ENCODE assay signal across 9 cellular contexts in the genomic region with DNA sequence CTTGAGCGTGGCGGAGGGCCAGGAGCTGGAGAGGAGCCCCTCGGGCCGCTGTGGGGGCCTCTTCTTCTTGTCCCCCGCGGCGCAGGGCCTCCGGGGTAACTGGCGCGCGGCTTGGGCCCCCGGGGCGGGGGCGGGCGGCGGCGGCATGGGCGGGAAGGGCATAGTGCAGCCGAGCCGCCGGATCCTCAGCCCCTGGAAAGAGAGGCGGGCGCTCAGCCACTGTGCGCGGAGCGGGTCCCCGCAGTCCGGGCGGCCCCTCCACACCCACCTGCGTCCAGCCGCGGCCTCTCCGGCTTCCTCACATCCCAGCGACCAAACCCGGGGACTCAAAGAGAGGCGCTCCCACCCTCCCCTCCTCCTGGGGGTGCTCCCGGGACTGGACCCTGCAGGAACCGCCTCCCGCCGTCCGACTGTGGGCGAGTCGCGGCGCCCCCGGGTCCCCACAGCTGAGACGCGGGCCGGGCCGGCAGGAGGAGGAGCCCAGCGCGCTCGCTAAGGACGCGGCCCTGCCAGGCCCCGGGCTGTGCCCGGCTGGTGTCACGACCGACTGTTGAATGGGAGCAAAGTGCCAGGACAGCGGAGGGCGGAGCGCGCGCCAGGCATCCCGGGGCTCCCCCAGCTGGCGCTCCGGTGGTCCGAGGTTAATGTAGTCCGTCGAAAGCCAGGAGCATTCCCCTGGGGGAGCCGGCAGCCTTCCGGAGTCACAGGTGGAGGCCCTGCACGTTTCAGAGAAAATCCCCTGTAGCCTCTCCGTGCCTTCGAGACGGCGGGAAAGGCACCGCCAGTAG. TPM values are rescaled to one million over a fixed set of nuclear protein-coding genes. Genes with fewer than 3 reads are reported as not detected.
A peak's percentile ranks its signal among the peaks of the same experiment; 100 is the strongest.
DNase-seq lines count a peak whose midpoint lies in the region; ATAC-seq and TF ChIP-seq lines count a peak whose summit lies in the region.
"Had no signal": no experiment of that assay in that cellular context is flagged by ENCODE, and none has a peak within 500 bp of the region (broad histone marks: within the 10 kb centered on the region; RNA-seq: fewer than 3 reads in every experiment).

PRR18 (minus strand) TSS at position 412 of the 788 bp plus-strand sequence; CDS start at position 162, 250 bp downstream.

- no peaks in the 10 kb centered on the region for H3K79me1 ChIP-seq in IMR-90 (ENCODE audit: low read depth in 1 of 2, low read length in 2 of 2)

- TF ChIP-seq CTCF in IMR-90 (conservative IDR thresholded peaks at IDR 0.05; ENCODE audit: low read depth, low read length), result no peak
- no peak for TF ChIP-seq CTCF in brain (conservative IDR thresholded peaks at IDR 0.05)
- TF ChIP-seq CTCF in liver (IDR thresholded peaks at IDR 0.05; ENCODE audit: low read depth, low read length, missing input control), result no peak
- no peak for TF ChIP-seq CTCF in suprapubic skin (IDR thresholded peaks at IDR 0.05)

- H3K27ac Mint-ChIP-seq in brain, result peak within 1 kb of the TSS in 1 of 5 experiments; percentile 78

- H3K4me1 ChIP-seq in IMR-90 (ENCODE audit: control insufficient read depth, insufficient read depth, low read length) (no peaks in the 10 kb centered on the region; the same call in 1 of the 2 replicates), liver (ENCODE audit: control insufficient read depth in 4 of 4, insufficient read depth in 4 of 4, low read length in 3 of 4) (peaks cover 13 to 33% (median 17%) of the 10 kb centered on the region in 4 donors), suprapubic skin (peaks cover 21% of the 10 kb centered on the region)

- no peak within 1 kb of the TSS for H2AK5ac ChIP-seq in IMR-90 (ENCODE audit: low read depth, low read length)

- intact Hi-C loops in IMR-90 (cut with micrococcal nuclease), result no loop called here

- H2BK15ac ChIP-seq in IMR-90 (ENCODE audit: low read depth, low read length), result no peak within 1 kb of the TSS

- peaks cover 81% of the 10 kb centered on the region for H3K27me3 Mint-ChIP-seq in brain

- peaks cover 23% of the 10 kb centered on the region for H3K4me1 Mint-ChIP-seq in brain

- H3K56ac ChIP-seq in IMR-90 (ENCODE audit: extremely low read depth, insufficient read depth, low read length), result no peak within 1 kb of the TSS

- H3K27me3 ChIP-seq in IMR-90 (ENCODE audit: control insufficient read depth, insufficient read depth, low read length), result peaks cover 57% of the 10 kb centered on the region
- no peaks in the 10 kb centered on the region for H3K27me3 ChIP-seq in liver (ENCODE audit: control insufficient read depth in 4 of 4, insufficient read depth in 4 of 4, low read length in 3 of 4)
- H3K27me3 ChIP-seq in suprapubic skin, result peaks cover 59% of the 10 kb centered on the region

- no peak for TF ChIP-seq EP300 in suprapubic skin (IDR thresholded peaks at IDR 0.05)

- H3K14ac ChIP-seq in IMR-90 (replicated peaks; ENCODE audit: low read depth, low read length), result no peak within 1 kb of the TSS

- no peak within 1 kb of the TSS for H3K18ac ChIP-seq in IMR-90 (ENCODE audit: low read depth, low read length)

- H2BK120ac ChIP-seq in IMR-90 (ENCODE audit: low read depth, low read length), result no peak within 1 kb of the TSS

- no peak within 1 kb of the TSS for H2BK5ac ChIP-seq in IMR-90 (ENCODE audit: low read depth, low read length, poor library complexity, severe bottlenecking)

- peak within 1 kb of the TSS; percentile 83 for H2AFZ ChIP-seq in IMR-90 (replicated peaks; ENCODE audit: low read length, poor library complexity)

- H4K5ac ChIP-seq in IMR-90 (ENCODE audit: low read depth, low read length), result no peak within 1 kb of the TSS

- TF ChIP-seq POLR2A in IMR-90 (IDR thresholded peaks at IDR 0.05; ENCODE audit: low read depth, low read length) (no peak), suprapubic skin (IDR thresholded peaks at IDR 0.05) (no peak)

- no peak within 1 kb of the TSS for H4K8ac ChIP-seq in IMR-90 (ENCODE audit: low read depth in 2 of 2, low read length in 2 of 2)

- no peak within 1 kb of the TSS for H3K23ac ChIP-seq in IMR-90 (ENCODE audit: low read depth, low read length)

- H2BK20ac ChIP-seq in IMR-90 (ENCODE audit: low read depth, low read length), result no peak within 1 kb of the TSS

- H3K36me3 ChIP-seq in IMR-90 (ENCODE audit: control insufficient read depth, insufficient read depth, low read length), result no peaks in the 10 kb centered on the region
- no peaks in the 10 kb centered on the region for H3K36me3 ChIP-seq in liver (ENCODE audit: control insufficient read depth in 4 of 4, insufficient read depth in 3 of 4, low read depth in 1 of 4, low read length in 3 of 4)
- H3K36me3 ChIP-seq in suprapubic skin, result no peaks in the 10 kb centered on the region

- POLR2A ChIA-PET in IMR-90 (lab: Charles Lee; ENCODE audit: unreplicated experiment), result no interaction called here
- POLR2A ChIA-PET in HEK293T (lab: Yijun Ruan, JAX), result no interaction called here

- H4K20me1 ChIP-seq in IMR-90 (ENCODE audit: insufficient read depth, low read length), result no peaks in the 10 kb centered on the region

- no peak within 1 kb of the TSS for H4K91ac ChIP-seq in IMR-90 (ENCODE audit: insufficient read depth, low read depth, low read length)

- TF ChIP-seq RAD21 in IMR-90 (IDR thresholded peaks at IDR 0.05; ENCODE audit: low read length) (no peak), liver (IDR thresholded peaks at IDR 0.05) (no peak)

- peak within 1 kb of the TSS; percentile 70; the same call in 1 of the 2 replicates for H3K4me2 ChIP-seq in IMR-90 (ENCODE audit: low read depth, low read length)

- H3K9me1 ChIP-seq in IMR-90 (ENCODE audit: insufficient read depth, low read length), result no peaks in the 10 kb centered on the region

- CTCF ChIA-PET in IMR-90 (lab: Yijun Ruan, JAX) (no interaction called here), HEK293T (lab: Yijun Ruan, JAX) (no interaction called here)

- no peak within 1 kb of the TSS for H3K4ac ChIP-seq in IMR-90 (ENCODE audit: low read depth, low read length)

- dilution Hi-C loops in IMR-90 (cut with HindIII; ENCODE audit: low sequenced_read_pairs, unreplicated experiment), result no loop called here

- H3K4me3 Mint-ChIP-seq in brain, result peak within 1 kb of the TSS; percentile 57 to 75 (median 65)

- no TSS peak for BruUV-seq in IMR-90 (replicated peaks; lab: Mats Ljungman, UMichigan)

- H3K9me3 ChIP-seq in IMR-90 (ENCODE audit: control insufficient read depth, insufficient read depth, low read length), result no peaks in the 10 kb centered on the region
- H3K9me3 ChIP-seq in liver (ENCODE audit: control insufficient read depth in 4 of 4, low read length in 3 of 4), result no peaks in the 10 kb centered on the region
- H3K9me3 ChIP-seq in suprapubic skin, result no peaks in the 10 kb centered on the region

- H3K27ac ChIP-seq in IMR-90 (ENCODE audit: insufficient read depth, low read length) (no peak within 1 kb of the TSS), liver (ENCODE audit: low read depth in 1 of 2, low read length in 2 of 2) (peak within 1 kb of the TSS; percentile 25 to 41), suprapubic skin (no peak within 1 kb of the TSS)

- peaks cover 0 to 3% (median 0%) of the 10 kb centered on the region in 5 experiments for H3K9me3 Mint-ChIP-seq in brain

- WGBS in IMR-90 (ENCODE audit: extremely low coverage in 2 of 2, insufficient read length in 1 of 2), 2 experiments, result 2% methylated on average over 22 of the region's 78 CpGs; no CpG with 5 or more reads in 1 of the 2 experiments
- WGBS in liver, result 1% methylated on average over 78 of the region's 78 CpGs
- WGBS in suprapubic skin, result 2% methylated on average over 25 of the region's 78 CpGs

- DNase-seq in Daoy (ENCODE audit: low read depth), result peak; percentile 13
- DNase-seq in IMR-90, result no peak
- no peak for DNase-seq in suprapubic skin (ENCODE audit: low spot score in 2 of 2)
- no peak for DNase-seq in HEK293T (ENCODE audit: extremely low spot score)
- DNase-seq in dermis blood vessel endothelial cell, result no peak

- H3K9ac ChIP-seq in IMR-90 (ENCODE audit: low read depth, low read length), result no peak within 1 kb of the TSS
- H3K9ac ChIP-seq in liver (ENCODE audit: low read depth in 1 of 2, low read length in 2 of 2), result no peak within 1 kb of the TSS

- in situ Hi-C loops in IMR-90 (cut with MboI; ENCODE audit: low sequenced_read_pairs), result no loop called here

- H3K4me3 ChIP-seq in IMR-90 (ENCODE audit: insufficient read depth, low read depth, low read length) (peak within 1 kb of the TSS; percentile 10; the same call in 1 of the 2 replicates), liver (ENCODE audit: low read depth in 1 of 3, low read length in 3 of 3) (peak within 1 kb of the TSS in 2 of 3 donors; percentile 39 to 81), suprapubic skin (peak within 1 kb of the TSS; percentile 59)

- H3K36me3 Mint-ChIP-seq in brain, result no peaks in the 10 kb centered on the region

- ATAC-seq in GM19455 (IDR thresholded peaks at IDR 0.05; ENCODE audit: unreplicated experiment), result peak; percentile 59
- peak; percentile 55 for ATAC-seq in IMR-90 (ENCODE audit: low read depth)

- H2AK9ac ChIP-seq in IMR-90 (replicated peaks; ENCODE audit: low read depth, low read length, poor library complexity), result peak within 1 kb of the TSS; percentile 28

TF ChIP-seq in IMR-90, 13 proteins besides CTCF, POLR2A, EP300 and RAD21:
- TF ChIP-seq MXI1 (IDR thresholded peaks at IDR 0.05; ENCODE audit: borderline replicate concordance, low read depth, low read length), result no peak
- TF ChIP-seq RFX5 (IDR thresholded peaks at IDR 0.05; ENCODE audit: low read depth, low read length), result no peak

TF ChIP-seq in liver, 16 proteins besides CTCF, POLR2A, EP300 and RAD21 (continues in another document):
- no peak for TF ChIP-seq MAX (IDR thresholded peaks at IDR 0.05)
- TF ChIP-seq SP1 (IDR thresholded peaks at IDR 0.05), result no peak
- no peak for TF ChIP-seq YY1 (IDR thresholded peaks at IDR 0.05)

TF ChIP-seq in HEK293T, 16 proteins besides CTCF, POLR2A, EP300 and RAD21 (continues in another document):
- TF ChIP-seq FOXK2 (IDR thresholded peaks at IDR 0.05), result no peak
- TF ChIP-seq NFRKB (IDR thresholded peaks at IDR 0.05), result no peak
- no peak for TF ChIP-seq LEF1 (IDR thresholded peaks at IDR 0.05; ENCODE audit: borderline replicate concordance)
- no peak for TF ChIP-seq CTBP1 (IDR thresholded peaks at IDR 0.05; ENCODE audit: borderline replicate concordance)
- no peak for TF ChIP-seq ARNT (IDR thresholded peaks at IDR 0.05)
- no peak for TF ChIP-seq PKNOX1 (IDR thresholded peaks at IDR 0.05)

RNA-seq across cellular contexts. Expression of gene PRR18, which starts in this region (rescaled TPM):
- 3.2 TPM in 1 of 2 replicates, not detected in the other for total RNA-seq in Daoy (2014; rRNA removed; shearing (Covaris generic))
- total RNA-seq in IMR-90 (2012; rRNA removed) (not detected in 2 replicates), liver (1 to 10 TPM; 1.2 to 2.8 TPM), suprapubic skin (not detected), dermis blood vessel endothelial cell (not detected in 2 replicates)
- polyA plus RNA-seq in IMR-90 (2012; rRNA removed) (not detected in 2 replicates), brain (ENCODE audit: insufficient read depth, low read depth, low replicate concordance) (22.1 TPM), liver (under 1 TPM; 0.29 to 0.98 TPM)
- polyA plus RNA-seq in IMR-90 (2012; cell fraction: cytosol; rRNA removed), result 0.01 TPM in 1 of 2 replicates, not detected in the other
- polyA plus RNA-seq in IMR-90 (2012; cell fraction: nucleus; rRNA removed; ENCODE audit: low replicate concordance), result not detected in 2 replicates
- total RNA-seq: SK-MEL-5 had no signal

Comparison
In these comparisons a context has a peak if more than half of its experiments do, and no peak if none do; other contexts are left out.
1. RNA of gene PRR18 (polyA plus RNA-seq): 22.1 TPM in brain (single experiment); 0.29 to 0.98 TPM in liver and 0.01 TPM in IMR-90; every median in the first group is over 10 times any median in the second.
2. Peak in ATAC-seq, H3K4me3 ChIP-seq and H3K4me2 ChIP-seq in IMR-90; RNA of the gene not detected or under 1 TPM.
3. H3K27ac ChIP-seq: peak in liver (2 of 2); none in IMR-90 (single experiment) and suprapubic skin (single experiment).
4. H3K4me3 ChIP-seq: peak in every context shown above with its lines; median percentile 60 in liver; 59 in suprapubic skin; 10 in IMR-90.